26 cellular contexts compared by ENCODE assay signal in the genomic region with DNA sequence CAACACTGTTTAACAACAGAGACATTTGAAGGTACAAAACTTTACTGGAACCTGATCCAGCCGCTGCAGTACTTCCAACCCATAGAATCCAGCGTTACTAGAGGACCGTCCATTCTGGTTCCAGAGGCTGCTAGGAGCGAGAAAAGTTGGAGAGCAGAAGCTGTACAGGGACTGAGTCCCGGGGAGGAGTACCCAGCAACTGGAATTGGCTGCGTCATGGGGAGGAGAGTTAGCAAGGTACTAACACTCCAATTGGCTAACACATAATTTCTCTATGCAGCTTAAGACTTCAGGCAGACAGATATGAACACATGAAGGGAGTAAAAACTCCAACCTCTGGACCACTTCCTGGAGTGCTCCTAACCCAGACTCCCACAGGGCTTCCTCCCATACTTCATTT. TPM values are rescaled to one million over a fixed set of nuclear protein-coding genes. Genes with fewer than 3 reads are reported as not detected.
DNase-seq lines count a peak whose midpoint lies in the region; ATAC-seq and TF ChIP-seq lines count a peak whose summit lies in the region.
"Had no signal": no experiment of that assay in that cellular context is flagged by ENCODE, and none has a peak within 500 bp of the region (broad histone marks: within the 10 kb centered on the region; RNA-seq: fewer than 3 reads in every experiment).

No MANE protein-coding gene starts in this region.

- no peak for DNase-seq in CD4-positive, CD25-positive, alpha-beta regulatory T cell
- DNase-seq in RWPE2 (ENCODE audit: low spot score) (no peak), mesothelial cell of epicardium (ENCODE audit: low spot score in 2 of 2, unreplicated experiment in 2 of 2) (no peak), NCI-H510A treated with DMSO at 0.1 percent for 48 hours (lab: John Stamatoyannopoulos, UW) (no peak), DMS53 treated with DMSO at 0.1 percent for 48 hours (lab: John Stamatoyannopoulos, UW; ENCODE audit: unreplicated experiment) (no peak)
- DNase-seq: activated CD4-positive, alpha-beta T cell treated with anti-CD3 and anti-CD28 coated beads, Interleukin-2, amount 50 U/mL, for 4 hours; activated naive CD4-positive, alpha-beta T cell; CD8-positive, alpha-beta T cell; colonic mucosa; DMS153; endodermal cell; gastrocnemius medialis; GDM1; hippocampal formation; immature natural killer cell; mesendoderm; naive thymus-derived CD4-positive, alpha-beta T cell; NCI-H1436 treated with DMSO at 0.1 percent for 48 hours; NCI-H524 treated with DMSO at 0.1 percent for 48 hours; NK-92 treated with Interleukin-12 subunit alpha and Interleukin-12 subunit beta, amount 100 ng/mL, for 24 hours; stimulated activated CD4-positive, alpha-beta T cell treated with anti-CD3 and anti-CD28 coated beads, Interleukin-12 subunit alpha, Interleukin-12 subunit beta, amount 100 ng/mL, for 4 hours; stimulated activated naive CD8-positive, alpha-beta T cell treated with anti-CD3 and anti-CD28 coated beads, Interleukin-15, Interleukin-2, amounts not matched to agents 100 U/mL and 50 U/mL, for 24 hours had no signal

- H3K27ac ChIP-seq in ACC112 (ENCODE audit: low read depth, low read length) (peak overlapping the region; percentile 90), RWPE2 (ENCODE audit: poor library complexity, severe bottlenecking) (peak overlapping the region; percentile 85)
- no peak overlapping the region for H3K27ac ChIP-seq in CD4-positive, CD25-positive, alpha-beta regulatory T cell (ENCODE audit: insufficient read depth, low read length, poor library complexity, severe bottlenecking)
- H3K27ac ChIP-seq: colonic mucosa, gastrocnemius medialis, right lobe of liver, thoracic aorta had no signal

- H3K4me3 Mint-ChIP-seq in CD4-positive, CD25-positive, alpha-beta regulatory T cell, result peak overlapping the region; percentile 12 to 84 (median 40)
- peak overlapping the region; percentile 10 for H3K4me3 Mint-ChIP-seq in mesothelial cell of epicardium
- H3K4me3 Mint-ChIP-seq: endodermal cell had no signal

- H3K27ac Mint-ChIP-seq in CD4-positive, CD25-positive, alpha-beta regulatory T cell, result no peak overlapping the region
- no peak overlapping the region for H3K27ac Mint-ChIP-seq in mesothelial cell of epicardium
- H3K27ac Mint-ChIP-seq: CD8-positive, alpha-beta T cell; endodermal cell had no signal

- H3K79me2 ChIP-seq in ACC112 (ENCODE audit: control insufficient read depth, insufficient read depth, low read length, unreplicated experiment), result peaks cover 32% of the 10 kb centered on the region

- H3K27me3 ChIP-seq in ACC112 (ENCODE audit: insufficient read depth, low read length), result no peaks in the 10 kb centered on the region
- no peaks in the 10 kb centered on the region for H3K27me3 ChIP-seq in CD4-positive, CD25-positive, alpha-beta regulatory T cell (ENCODE audit: control insufficient read depth, insufficient read depth, low read length)
- no peaks in the 10 kb centered on the region for H3K27me3 ChIP-seq in RWPE2 (ENCODE audit: insufficient read depth, poor library complexity, severe bottlenecking)
- H3K27me3 ChIP-seq: colonic mucosa, gastrocnemius medialis, right lobe of liver had no signal

- peaks cover 7 to 27% (median 21%) of the 10 kb centered on the region in 4 donors for H3K4me1 Mint-ChIP-seq in CD4-positive, CD25-positive, alpha-beta regulatory T cell
- H3K4me1 Mint-ChIP-seq in mesothelial cell of epicardium, result peaks cover 18% of the 10 kb centered on the region

- no peaks in the 10 kb centered on the region for H3K27me3 Mint-ChIP-seq in CD4-positive, CD25-positive, alpha-beta regulatory T cell
- H3K27me3 Mint-ChIP-seq in mesothelial cell of epicardium (ENCODE audit: low read depth), result peaks cover 28% of the 10 kb centered on the region
- H3K27me3 Mint-ChIP-seq: naive thymus-derived CD4-positive, alpha-beta T cell had no signal

- no peak overlapping the region for H2AFZ ChIP-seq in ACC112 (ENCODE audit: low read length, unreplicated experiment)

- TF ChIP-seq CTCF in RWPE2 (IDR thresholded peaks at IDR 0.05; ENCODE audit: poor library complexity, severe bottlenecking) (no peak), mesothelial cell of epicardium (IDR thresholded peaks at IDR 0.05; ENCODE audit: unreplicated experiment) (no peak)

- ATAC-seq in CD4-positive, CD25-positive, alpha-beta regulatory T cell (ENCODE audit: low read depth in 2 of 2), result no peak
- ATAC-seq in RWPE2 (ENCODE audit: low read depth) (no peak), HG03280 (IDR thresholded peaks at IDR 0.05; ENCODE audit: unreplicated experiment) (no peak)
- ATAC-seq: CD8-positive, alpha-beta T cell; gastrocnemius medialis; naive thymus-derived CD4-positive, alpha-beta T cell; right lobe of liver; stimulated activated naive CD8-positive, alpha-beta T cell treated with anti-CD3 and anti-CD28 coated beads, Interleukin-15, Interleukin-2, amounts not matched to agents 100 U/mL and 50 U/mL, for 24 hours had no signal

- H3K9me3 Mint-ChIP-seq in CD4-positive, CD25-positive, alpha-beta regulatory T cell, result peaks cover 0 to 2% (median 0%) of the 10 kb centered on the region in 7 donors
- H3K9me3 Mint-ChIP-seq in mesothelial cell of epicardium, result no peaks in the 10 kb centered on the region
- H3K9me3 Mint-ChIP-seq: CD8-positive, alpha-beta T cell; endodermal cell; immature natural killer cell had no signal

- H3K4me3 ChIP-seq in ACC112 (ENCODE audit: low read depth, low read length), result no peak overlapping the region
- no peak overlapping the region for H3K4me3 ChIP-seq in CD4-positive, CD25-positive, alpha-beta regulatory T cell (ENCODE audit: low read depth, low read length)
- H3K4me3 ChIP-seq in RWPE2 (ENCODE audit: severe bottlenecking), result no peak overlapping the region
- H3K4me3 ChIP-seq: colonic mucosa, gastrocnemius medialis, right lobe of liver, thoracic aorta had no signal

- H3K36me3 ChIP-seq in ACC112 (ENCODE audit: insufficient read depth, low read length), result no peaks in the 10 kb centered on the region
- H3K36me3 ChIP-seq in CD4-positive, CD25-positive, alpha-beta regulatory T cell (ENCODE audit: control insufficient read depth, insufficient read depth, low read length), result no peaks in the 10 kb centered on the region
- H3K36me3 ChIP-seq in RWPE2 (ENCODE audit: low read depth), result peaks cover 6% of the 10 kb centered on the region; the same call in 1 of the 2 replicates
- H3K36me3 ChIP-seq: colonic mucosa, gastrocnemius medialis, right lobe of liver, thoracic aorta had no signal

- H3K4me1 ChIP-seq in ACC112 (ENCODE audit: control insufficient read depth, insufficient read depth, low read length, unreplicated experiment), result peaks cover 49% of the 10 kb centered on the region
- H3K4me1 ChIP-seq in CD4-positive, CD25-positive, alpha-beta regulatory T cell (ENCODE audit: control insufficient read depth, insufficient read depth, low read length, poor library complexity, severe bottlenecking), result peaks cover 24% of the 10 kb centered on the region
- H3K4me1 ChIP-seq in RWPE2 (ENCODE audit: insufficient read depth, poor library complexity, severe bottlenecking), result peaks cover 37% of the 10 kb centered on the region

- H3K9me3 ChIP-seq in CD4-positive, CD25-positive, alpha-beta regulatory T cell (ENCODE audit: control insufficient read depth in 2 of 2, low read length in 2 of 2), result no peaks in the 10 kb centered on the region
- H3K9me3 ChIP-seq in RWPE2 (ENCODE audit: severe bottlenecking), result no peaks in the 10 kb centered on the region
- H3K9me3 ChIP-seq: colonic mucosa, gastrocnemius medialis, right lobe of liver, thoracic aorta had no signal

- H3K36me3 Mint-ChIP-seq in CD4-positive, CD25-positive, alpha-beta regulatory T cell, result no peaks in the 10 kb centered on the region
- no peaks in the 10 kb centered on the region for H3K36me3 Mint-ChIP-seq in mesothelial cell of epicardium
- H3K36me3 Mint-ChIP-seq: CD8-positive, alpha-beta T cell; immature natural killer cell; naive thymus-derived CD4-positive, alpha-beta T cell had no signal

RNA-seq across cellular contexts. Expression of gene QSOX1, which starts 2.1 kb away (rescaled TPM):
- 19.9 TPM for total RNA-seq in CD4-positive, CD25-positive, alpha-beta regulatory T cell
- polyA plus RNA-seq in CD4-positive, CD25-positive, alpha-beta regulatory T cell, result 10 to 100 TPM in 2 of 4 donors, 1 to 10 TPM in 2; 8.4 to 12.0 (median 10.3) TPM
- total RNA-seq in mesothelial cell of epicardium, result 70.6 to 72.4 TPM (median 71.7 TPM) in 3 replicates
